In the genomic region with DNA sequence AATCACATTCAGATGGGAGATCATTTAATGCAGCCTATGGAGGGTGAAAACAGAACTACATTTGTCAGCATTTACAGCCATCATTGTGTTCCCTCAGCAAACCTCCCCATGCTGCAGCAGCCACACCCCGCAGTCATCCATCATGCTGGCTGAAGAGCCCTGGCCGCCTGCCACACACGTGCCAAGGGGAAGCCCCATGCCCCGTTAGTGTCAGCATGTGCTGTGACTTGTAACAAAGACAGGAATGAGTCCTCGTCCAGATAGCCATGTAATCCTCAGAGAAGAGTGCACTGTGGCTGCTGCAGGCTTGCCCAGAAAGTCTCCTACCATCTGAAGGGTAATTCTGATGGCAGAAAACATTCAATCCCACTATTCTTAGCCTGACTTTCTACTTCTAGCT, we compare ENCODE assay signal across 9 cellular contexts.
DNase-seq lines count a peak whose midpoint lies in the region; ATAC-seq and TF ChIP-seq lines count a peak whose summit lies in the region.
"Had no signal": no experiment of that assay in that cellular context is flagged by ENCODE, and none has a peak within 500 bp of the region (broad histone marks: within the 10 kb centered on the region; RNA-seq: fewer than 3 reads in every experiment).

No MANE protein-coding gene starts in this region.

- H3F3A ChIP-seq in neural progenitor cell (ENCODE audit: low read depth) = no peaks in the 10 kb centered on the region

- H3K4me3 Mint-ChIP-seq in neural progenitor cell (no peak overlapping the region), natural killer cell (no peak overlapping the region)

- no peak overlapping the region for H3K4me2 ChIP-seq in neural progenitor cell

- H3K36me3 Mint-ChIP-seq in neural progenitor cell (no peaks in the 10 kb centered on the region), natural killer cell (no peaks in the 10 kb centered on the region)

- no peaks in the 10 kb centered on the region for H3K36me3 ChIP-seq in neural progenitor cell

- H3K79me2 ChIP-seq in neural progenitor cell (ENCODE audit: low read depth) = no peaks in the 10 kb centered on the region

- no peak overlapping the region for H3K4me3 ChIP-seq in neural progenitor cell

- H3K9me3 ChIP-seq in neural progenitor cell (ENCODE audit: low read depth) = no peaks in the 10 kb centered on the region

- intact Hi-C loops in natural killer cell (cut with micrococcal nuclease) = no loop called here

- H3K27me3 Mint-ChIP-seq in neural progenitor cell (ENCODE audit: insufficient read depth, low read depth) (no peaks in the 10 kb centered on the region), natural killer cell (ENCODE audit: low read depth in 2 of 2) (no peaks in the 10 kb centered on the region)

- no peak for ATAC-seq in GM21381 (IDR thresholded peaks at IDR 0.05; ENCODE audit: unreplicated experiment)
- ATAC-seq in natural killer cell = no peak

- H3K27ac ChIP-seq in neural progenitor cell = no peak overlapping the region

- no peaks in the 10 kb centered on the region for H3K4me1 ChIP-seq in neural progenitor cell

- no peaks in the 10 kb centered on the region for H3K4me1 Mint-ChIP-seq in neural progenitor cell
- no peaks in the 10 kb centered on the region for H3K4me1 Mint-ChIP-seq in natural killer cell

- H4K20me1 ChIP-seq in neural progenitor cell (ENCODE audit: low read depth) = no peaks in the 10 kb centered on the region

- TF ChIP-seq CTCF in neural progenitor cell (IDR thresholded peaks at IDR 0.05) (no peak), natural killer cell (IDR thresholded peaks at IDR 0.05) (no peak)

- H3K9me3 Mint-ChIP-seq in neural progenitor cell (no peaks in the 10 kb centered on the region), natural killer cell (peaks cover 5 to 8% of the 10 kb centered on the region in 2 donors)

- H3K27me3 ChIP-seq in neural progenitor cell = no peaks in the 10 kb centered on the region

- H2AFZ ChIP-seq in neural progenitor cell (replicated peaks) = peak overlapping the region; percentile 40

- H3K27ac Mint-ChIP-seq in neural progenitor cell (no peak overlapping the region), natural killer cell (no peak overlapping the region)

- H3K9ac ChIP-seq in neural progenitor cell = no peak overlapping the region

- DNase-seq in EL (peak; percentile 14), LoVo (ENCODE audit: low spot score) (peak; percentile 15), T1000 (lab: John Stamatoyannopoulos, UW) (peak; percentile 12), neural progenitor cell (ENCODE audit: low spot score) (no peak), amniotic stem cell (lab: John Stamatoyannopoulos, UW) (no peak), natural killer cell (no peak)
- no peak for DNase-seq in activated CD4-positive, alpha-beta T cell treated with anti-CD3 and anti-CD28 coated beads, Interleukin-2, amount 50 U/mL, for 48 hours
- DNase-seq: activated effector memory CD4-positive, alpha-beta T cell treated with anti-CD3 and anti-CD28 coated beads, Interleukin-2, amount 50 U/mL, for 16 hours had no signal

Comparison
In these comparisons a context has a peak if more than half of its experiments do, and no peak if none do; other contexts are left out.
1. DNase-seq: peak in EL (single experiment), LoVo (single experiment) and T1000 (single experiment); none in neural progenitor cell (single experiment), amniotic stem cell (single experiment), activated CD4-positive, alpha-beta T cell treated with anti-CD3 and anti-CD28 coated beads, Interleukin-2, amount 50 U/mL, for 48 hours (0 of 2) and natural killer cell (single experiment).